ENCODE assay signal across 14 cellular contexts in genomic region chr1:17617787-17618557, GRCh38.
DNase-seq lines count a peak whose midpoint lies in the region; ATAC-seq and TF ChIP-seq lines count a peak whose summit lies in the region.
"Had no signal": no experiment of that assay in that cellular context is flagged by ENCODE, and none has a peak within 500 bp of the region (broad histone marks: within the 10 kb centered on the region; RNA-seq: fewer than 3 reads in every experiment).

No MANE protein-coding gene starts in this region.

- TF ChIP-seq CTCF in cardiac fibroblast (IDR thresholded peaks at IDR 0.05; ENCODE audit: low read depth, low read length) (no peak), GM10266 (IDR thresholded peaks at IDR 0.05; ENCODE audit: control insufficient read depth, insufficient read depth, low read depth, missing control alignments) (no peak)
- TF ChIP-seq CTCF in CD8-positive, alpha-beta T cell (IDR thresholded peaks at IDR 0.05), result no peak

- CTCF ChIA-PET in CD8-positive, alpha-beta T cell (lab: Charles Lee), result interaction anchor here (1.2 to 1.3 kb wide), 2 partner anchors 11 to 37 kb away, joined by 3 to 4 read pairs; no protein-coding TSS in a partner anchor

- POLR2A ChIA-PET in CD8-positive, alpha-beta T cell (lab: Charles Lee), result no interaction called here

- no peaks in the 10 kb centered on the region for H3K27me3 ChIP-seq in skeletal muscle satellite cell (ENCODE audit: control insufficient read depth, insufficient read depth, low read length)
- no peaks in the 10 kb centered on the region for H3K27me3 ChIP-seq in CD8-positive, alpha-beta T cell (ENCODE audit: insufficient read depth, low read length)

- no peak overlapping the region for H3K27ac Mint-ChIP-seq in CD8-positive, alpha-beta T cell
- H3K27ac Mint-ChIP-seq: CD4-positive, alpha-beta T cell had no signal

- no peak overlapping the region for H3K4me3 Mint-ChIP-seq in CD8-positive, alpha-beta T cell
- H3K4me3 Mint-ChIP-seq: CD4-positive, alpha-beta T cell had no signal

- H3K36me3 ChIP-seq in skeletal muscle satellite cell (ENCODE audit: insufficient read depth, low read length), result peaks cover 19% of the 10 kb centered on the region
- no peaks in the 10 kb centered on the region for H3K36me3 ChIP-seq in CD8-positive, alpha-beta T cell (ENCODE audit: insufficient read depth, low read length)

- H3K9me3 Mint-ChIP-seq in CD8-positive, alpha-beta T cell, result no peaks in the 10 kb centered on the region
- H3K9me3 Mint-ChIP-seq: brain; CD4-positive, alpha-beta T cell had no signal

- H3K9me3 ChIP-seq in skeletal muscle satellite cell (replicated peaks; ENCODE audit: low read length), result no peaks in the 10 kb centered on the region
- H3K9me3 ChIP-seq in CD8-positive, alpha-beta T cell (ENCODE audit: low read length), result no peaks in the 10 kb centered on the region

- H3K4me3 ChIP-seq in cardiac fibroblast (replicated peaks in 1 of 2; ENCODE audit: low read depth in 2 of 2, low read length in 2 of 2) (peak overlapping the region; percentile 23 to 24), skeletal muscle satellite cell (ENCODE audit: low read length) (peak overlapping the region; percentile 75)
- H3K4me3 ChIP-seq in CD8-positive, alpha-beta T cell (ENCODE audit: low read depth, low read length), result no peak overlapping the region
- H3K4me3 ChIP-seq: PC-9 had no signal

- peaks cover 12% of the 10 kb centered on the region for H3K27me3 Mint-ChIP-seq in CD8-positive, alpha-beta T cell (ENCODE audit: low read depth)
- H3K27me3 Mint-ChIP-seq: brain had no signal

- intact Hi-C loops in CD8-positive, alpha-beta T cell (cut with DNase I, micrococcal nuclease), result no loop called here

- H3K9ac ChIP-seq in skeletal muscle satellite cell (ENCODE audit: low read depth, low read length), result peak overlapping the region; percentile 87

- H3K4me1 ChIP-seq in skeletal muscle satellite cell (ENCODE audit: control insufficient read depth, insufficient read depth, low read length), result peaks cover 36% of the 10 kb centered on the region
- no peaks in the 10 kb centered on the region for H3K4me1 ChIP-seq in CD8-positive, alpha-beta T cell (ENCODE audit: insufficient read depth, low read length)

- H3K4me2 ChIP-seq in skeletal muscle satellite cell (ENCODE audit: low read length), result peak overlapping the region; percentile 88
- H3K4me2 ChIP-seq: PC-9 had no signal

- DNase-seq in EL (peak; percentile 75), cardiac fibroblast (ENCODE audit: low read depth in 2 of 2) (peak; percentile 28 to 40), left kidney (ENCODE audit: low read depth, low spot score) (peak; percentile 38), GM10266 (ENCODE audit: extremely low spot score) (no peak)
- no peak for DNase-seq in activated CD4-positive, alpha-beta T cell treated with anti-CD3 and anti-CD28 coated beads, Interleukin-2, amount 50 U/mL, for 1 hour
- DNase-seq in activated naive CD4-positive, alpha-beta T cell treated with Interleukin-2 at 50 U/mL for 16 hours, result no peak
- no peak for DNase-seq in CD8-positive, alpha-beta T cell
- DNase-seq: activated CD4-positive, alpha-beta T cell treated with anti-CD3 and anti-CD28 coated beads for 48 hours; CD4-positive, alpha-beta T cell; NCI-H1092; retina had no signal

- ATAC-seq in CD8-positive, alpha-beta T cell, result no peak

- H3K27ac ChIP-seq in CD8-positive, alpha-beta T cell (ENCODE audit: low read depth, low read length), result no peak overlapping the region
- H3K27ac ChIP-seq: PC-9 had no signal

- H3K36me3 Mint-ChIP-seq in CD8-positive, alpha-beta T cell, result no peaks in the 10 kb centered on the region

- H3K4me1 Mint-ChIP-seq in CD8-positive, alpha-beta T cell (ENCODE audit: low read depth), result no peaks in the 10 kb centered on the region
- H3K4me1 Mint-ChIP-seq: brain had no signal

Comparison
In these comparisons a context has a peak if more than half of its experiments do, and no peak if none do; other contexts are left out.
1. DNase-seq: peak in EL (single experiment), cardiac fibroblast (2 of 2) and left kidney (single experiment); none in GM10266 (single experiment), activated CD4-positive, alpha-beta T cell treated with anti-CD3 and anti-CD28 coated beads, Interleukin-2, amount 50 U/mL, for 1 hour (single experiment), activated naive CD4-positive, alpha-beta T cell treated with Interleukin-2 at 50 U/mL for 16 hours (single experiment) and CD8-positive, alpha-beta T cell (0 of 7).